Comparison of ENCODE assay signal across 1 cellular context in genomic region chr1:15848929-15849774, GRCh38.
TF ChIP-seq lines count a peak whose summit lies in the region.

No MANE protein-coding gene starts in this region.

TF ChIP-seq in HEK293, 187 proteins besides CTCF, POLR2A, EP300 and RAD21 (continued from another document and continues in another):
- TF ChIP-seq PRDM6 (tag by site-specific recombination; IDR thresholded peaks at IDR 0.05) (no peak), YY1 (tag by site-specific recombination; IDR thresholded peaks at IDR 0.05) (0 out of 2 replicates have a peak, but pooled peaks have one; percentile 33), ZNF747 (tag by site-specific recombination; IDR thresholded peaks at IDR 0.05) (no peak), ZFP69B (tag by site-specific recombination; IDR thresholded peaks at IDR 0.05) (no peak), ZNF707 (tag by site-specific recombination; IDR thresholded peaks at IDR 0.05) (no peak), ZIC2 (tag by site-specific recombination; IDR thresholded peaks at IDR 0.05) (peak; percentile 32; the same call in 1 of the 2 replicates), PRDM2 (tag by site-specific recombination; IDR thresholded peaks at IDR 0.05; ENCODE audit: borderline replicate concordance) (no peak), ELK4 (IDR thresholded peaks at IDR 0.05; ENCODE audit: borderline replicate concordance, low read depth, low read length) (no peak), ZFHX2 (tag by site-specific recombination; conservative IDR thresholded peaks at IDR 0.05) (peak; percentile 41; the same call in 1 of the 2 replicates), IKZF3 (tag by site-specific recombination; IDR thresholded peaks at IDR 0.05) (peak; percentile 98), ZNF18 (tag by site-specific recombination; IDR thresholded peaks at IDR 0.05) (peak; percentile 42), ZNF239 (tag by site-specific recombination; IDR thresholded peaks at IDR 0.05) (no peak), ZNF654 (tag by site-specific recombination; IDR thresholded peaks at IDR 0.05; ENCODE audit: low read depth) (no peak), ZNF639 (tag by site-specific recombination; IDR thresholded peaks at IDR 0.05) (peak; percentile 27; the same call in 1 of the 2 replicates), KLF17 (tag by site-specific recombination; IDR thresholded peaks at IDR 0.05) (no peak), OSR2 (tag by site-specific recombination; IDR thresholded peaks at IDR 0.05) (peak; percentile 94), ZNF692 (tag by site-specific recombination; IDR thresholded peaks at IDR 0.05) (peak; percentile 20; the same call in 1 of the 2 replicates), ZNF701 (tag by site-specific recombination; IDR thresholded peaks at IDR 0.05) (no peak), PRDM10 (tag by site-specific recombination; IDR thresholded peaks at IDR 0.05) (peak; percentile 75; the same call in 1 of the 2 replicates), ZNF677 (tag by site-specific recombination; IDR thresholded peaks at IDR 0.05) (no peak), HOXC10 (CRISPR knock-in tag; IDR thresholded peaks at IDR 0.05) (no peak), SALL2 (tag by site-specific recombination; IDR thresholded peaks at IDR 0.05; ENCODE audit: borderline replicate concordance) (no peak), ZNF488 (tag by site-specific recombination; IDR thresholded peaks at IDR 0.05) (no peak), ZNF37A (tag by site-specific recombination; IDR thresholded peaks at IDR 0.05) (no peak), SCRT1 (tag by site-specific recombination; IDR thresholded peaks at IDR 0.05; ENCODE audit: borderline replicate concordance) (no peak), ZNF221 (tag by site-specific recombination; IDR thresholded peaks at IDR 0.05; ENCODE audit: borderline replicate concordance) (no peak), ZNF335 (tag by site-specific recombination; conservative IDR thresholded peaks at IDR 0.05) (peak; percentile 91), HOXA7 (CRISPR knock-in tag; IDR thresholded peaks at IDR 0.05; ENCODE audit: borderline replicate concordance) (no peak), ZNF133 (tag by site-specific recombination; IDR thresholded peaks at IDR 0.05) (no peak), ZNF626 (tag by site-specific recombination; IDR thresholded peaks at IDR 0.05) (no peak), ZNF280C (tag by site-specific recombination; IDR thresholded peaks at IDR 0.05) (no peak), BCL11B (tag by site-specific recombination; IDR thresholded peaks at IDR 0.05; ENCODE audit: low read depth) (peak; percentile 86), ZNF664 (tag by site-specific recombination; IDR thresholded peaks at IDR 0.05) (no peak)
